ENCODE assay signal across 16 cellular contexts in genomic region chr17:1871743-1872142, GRCh38. TPM values are rescaled to one million over a fixed set of nuclear protein-coding genes. Genes with fewer than 3 reads are reported as not detected.
DNase-seq lines count a peak whose midpoint lies in the region; ATAC-seq lines count a peak whose summit lies in the region.
"Had no signal": no experiment of that assay in that cellular context is flagged by ENCODE, and none has a peak within 500 bp of the region (broad histone marks: within the 10 kb centered on the region; RNA-seq: fewer than 3 reads in every experiment).

No MANE protein-coding gene starts in this region.

- peaks cover 64% of the 10 kb centered on the region for H3K4me1 Mint-ChIP-seq in activated CD4-positive, alpha-beta memory T cell treated with anti-CD3 and anti-CD28 coated beads, Interleukin-2, amount 10 ng/mL, durations not matched to agents 7 days and 5 days
- peaks cover 15 to 25% of the 10 kb centered on the region in 2 donors for H3K4me1 Mint-ChIP-seq in effector memory CD8-positive, alpha-beta T cell (ENCODE audit: low read depth in 2 of 2)

- peak overlapping the region; percentile 58 for H3K4me3 Mint-ChIP-seq in activated CD4-positive, alpha-beta memory T cell treated with anti-CD3 and anti-CD28 coated beads, Interleukin-2, amount 10 ng/mL, durations not matched to agents 7 days and 5 days
- peak overlapping the region; percentile 11 to 30 for H3K4me3 Mint-ChIP-seq in effector memory CD8-positive, alpha-beta T cell

- POLR2A ChIA-PET in activated CD4-positive, alpha-beta memory T cell treated with anti-CD3 and anti-CD28 coated beads, Interleukin-2, amount 10 ng/mL, durations not matched to agents 7 days and 5 days (lab: Charles Lee) = interaction anchor here (1.2 to 3.9 kb wide), 4 partner anchors 42 to 158 kb away, joined by 3 to 37 read pairs (median 8); partner anchors contain the start of genes RPA1 and SMYD4

- peak overlapping the region; percentile 81 for H3K27ac Mint-ChIP-seq in activated CD4-positive, alpha-beta memory T cell treated with anti-CD3 and anti-CD28 coated beads, Interleukin-2, amount 10 ng/mL, durations not matched to agents 7 days and 5 days
- H3K27ac Mint-ChIP-seq in effector memory CD8-positive, alpha-beta T cell = peak overlapping the region; percentile 7 to 39

- peaks cover 69% of the 10 kb centered on the region for H3K36me3 Mint-ChIP-seq in activated CD4-positive, alpha-beta memory T cell treated with anti-CD3 and anti-CD28 coated beads, Interleukin-2, amount 10 ng/mL, durations not matched to agents 7 days and 5 days (ENCODE audit: low read depth)
- peaks cover 44% of the 10 kb centered on the region for H3K36me3 Mint-ChIP-seq in effector memory CD8-positive, alpha-beta T cell (ENCODE audit: insufficient read depth)

- ATAC-seq in effector memory CD8-positive, alpha-beta T cell (replicated peaks) = peak; percentile 55
- ATAC-seq in sciatic nerve = no peak
- ATAC-seq: body of pancreas, left cardiac atrium, PC-3 had no signal

- intact Hi-C loops in sciatic nerve (cut with DNase I) = no loop called here

- no peaks in the 10 kb centered on the region for H3K27me3 Mint-ChIP-seq in activated CD4-positive, alpha-beta memory T cell treated with anti-CD3 and anti-CD28 coated beads, Interleukin-2, amount 10 ng/mL, durations not matched to agents 7 days and 5 days
- no peaks in the 10 kb centered on the region for H3K27me3 Mint-ChIP-seq in effector memory CD8-positive, alpha-beta T cell

- H3K9me3 Mint-ChIP-seq in activated CD4-positive, alpha-beta memory T cell treated with anti-CD3 and anti-CD28 coated beads, Interleukin-2, amount 10 ng/mL, durations not matched to agents 7 days and 5 days = no peaks in the 10 kb centered on the region
- no peaks in the 10 kb centered on the region for H3K9me3 Mint-ChIP-seq in effector memory CD8-positive, alpha-beta T cell

- peak; percentile 26 to 85 (median 67) for DNase-seq in stimulated activated naive CD4-positive, alpha-beta T cell (lab: John Stamatoyannopoulos, UW)
- DNase-seq in stimulated activated naive CD4-positive, alpha-beta T cell treated with Interleukin-2 at 50 U/mL for 16 hours (lab: John Stamatoyannopoulos, UW) = no peak
- no peak for DNase-seq in activated CD4-positive, alpha-beta memory T cell treated with anti-CD3 and anti-CD28 coated beads, Interleukin-2, amount 10 ng/mL, durations not matched to agents 7 days and 5 days
- no peak for DNase-seq in effector memory CD8-positive, alpha-beta T cell
- DNase-seq in NCI-H82 treated with DMSO at 0.1 percent for 48 hours (lab: John Stamatoyannopoulos, UW; ENCODE audit: unreplicated experiment) (no peak), sciatic nerve (ENCODE audit: low spot score) (no peak), DMS 273 (lab: John Stamatoyannopoulos, UW; ENCODE audit: unreplicated experiment) (no peak)
- DNase-seq: activated gamma-delta T cell treated with Interleukin-2 at 50 U/mL for 16 hours; body of pancreas; cortex of kidney; left cardiac atrium; NCI-H69; PC-3; SIG-M5; stimulated activated CD4-positive, alpha-beta T cell treated with anti-CD3 and anti-CD28 coated beads, Interleukin-15, amount 100 ng/mL, for 24 hours; stomach had no signal

- CTCF ChIA-PET in activated CD4-positive, alpha-beta memory T cell treated with anti-CD3 and anti-CD28 coated beads, Interleukin-2, amount 10 ng/mL, durations not matched to agents 7 days and 5 days (lab: Charles Lee) = interaction anchor here (1.0 to 2.9 kb wide), 2 partner anchors 150 to 222 kb away, joined by 3 to 10 read pairs; partner anchors contain the start of gene RILP

RNA-seq across cellular contexts. Expression of gene RPA1, which starts 41.9 kb away (rescaled TPM):
- total RNA-seq in activated CD4-positive, alpha-beta memory T cell treated with anti-CD3 and anti-CD28 coated beads, Interleukin-2, amount 10 ng/mL, durations not matched to agents 7 days and 5 days = 100 to 1,000 TPM; 176 to 186 TPM
- 83.0 TPM for total RNA-seq in sciatic nerve

RNA-seq across cellular contexts. Expression of gene SMYD4, which starts 42.0 kb away (rescaled TPM):
- total RNA-seq in activated CD4-positive, alpha-beta memory T cell treated with anti-CD3 and anti-CD28 coated beads, Interleukin-2, amount 10 ng/mL, durations not matched to agents 7 days and 5 days = 10 to 100 TPM; 27.4 to 29.3 TPM
- 17.7 TPM for total RNA-seq in sciatic nerve

Comparison
In these comparisons a context has a peak if more than half of its experiments do, and no peak if none do; other contexts are left out.
1. DNase-seq: peak in stimulated activated naive CD4-positive, alpha-beta T cell (6 of 6); none in stimulated activated naive CD4-positive, alpha-beta T cell treated with Interleukin-2 at 50 U/mL for 16 hours (single experiment), activated CD4-positive, alpha-beta memory T cell treated with anti-CD3 and anti-CD28 coated beads, Interleukin-2, amount 10 ng/mL, durations not matched to agents 7 days and 5 days (single experiment), effector memory CD8-positive, alpha-beta T cell (0 of 3), NCI-H82 treated with DMSO at 0.1 percent for 48 hours (single experiment), sciatic nerve (single experiment) and DMS 273 (single experiment).